15 cellular contexts compared by ENCODE assay signal in the genomic region with DNA sequence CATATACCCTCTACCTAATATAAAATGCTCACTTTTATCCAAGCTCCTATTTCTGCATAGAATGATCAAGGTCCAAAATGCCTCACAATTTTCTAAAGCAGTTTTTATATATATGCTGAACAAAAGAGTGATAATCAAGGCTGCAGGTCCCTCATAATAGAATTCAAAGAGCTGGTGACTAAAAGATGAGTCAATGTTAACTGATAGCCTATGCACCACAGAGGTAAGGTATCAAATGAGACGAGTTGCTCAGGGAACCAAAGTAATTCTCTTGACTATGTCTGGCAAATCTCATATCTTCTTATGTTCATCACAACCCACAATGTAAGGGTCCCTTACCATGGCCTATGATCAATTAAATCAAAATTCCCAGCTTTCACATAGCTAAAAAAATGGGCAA. TPM values are rescaled to one million over a fixed set of nuclear protein-coding genes. Genes with fewer than 3 reads are reported as not detected.
DNase-seq lines count a peak whose midpoint lies in the region; ATAC-seq and TF ChIP-seq lines count a peak whose summit lies in the region.
"Had no signal": no experiment of that assay in that cellular context is flagged by ENCODE, and none has a peak within 500 bp of the region (broad histone marks: within the 10 kb centered on the region; RNA-seq: fewer than 3 reads in every experiment).

No MANE protein-coding gene starts in this region.

- ATAC-seq in body of pancreas = no peak
- ATAC-seq in HG03565 (IDR thresholded peaks at IDR 0.05; ENCODE audit: unreplicated experiment) = no peak
- ATAC-seq: activated CD8-positive, alpha-beta memory T cell treated with anti-CD3 and anti-CD28 coated beads, Interleukin-2, amount 10 ng/mL, durations not matched to agents 7 days and 5 days had no signal

- no peak overlapping the region for H3K4me3 ChIP-seq in body of pancreas
- H3K4me3 ChIP-seq: skin epidermis had no signal

- intact Hi-C loops in body of pancreas (cut with DNase I) = no loop called here

- H3K27me3 ChIP-seq in body of pancreas = no peaks in the 10 kb centered on the region

- no peak for TF ChIP-seq POLR2A in body of pancreas (IDR thresholded peaks at IDR 0.05)

- H3K36me3 ChIP-seq in body of pancreas (replicated peaks in 1 of 2; ENCODE audit: insufficient read depth in 1 of 2, low read depth in 2 of 2) = no peaks in the 10 kb centered on the region

- no peaks in the 10 kb centered on the region for H3K9me3 ChIP-seq in body of pancreas

- H3K27ac ChIP-seq in body of pancreas = peak overlapping the region in 3 of 4 donors; percentile 14 to 90 (median 52)
- H3K27ac ChIP-seq: C4-2B, skin epidermis had no signal

- WGBS in body of pancreas, 2 donors = 48 to 70% methylated on average over 1 of the region's 1 CpG

- H3K4me1 ChIP-seq in body of pancreas = peaks cover 95% of the 10 kb centered on the region

- DNase-seq in EL (peak; percentile 21), LHCN-M2 (ENCODE audit: low read depth) (peak; percentile 63), body of pancreas (no peak), myocyte (ENCODE audit: low read depth) (peak; percentile 8), NOMO-1 treated with dmso at 0.1 percent for 144 hours (lab: John Stamatoyannopoulos, UW; ENCODE audit: unreplicated experiment) (no peak), mucosa of gallbladder (ENCODE audit: low spot score) (no peak)
- DNase-seq: activated CD8-positive, alpha-beta memory T cell treated with anti-CD3 and anti-CD28 coated beads, Interleukin-2, amount 10 ng/mL, durations not matched to agents 7 days and 5 days; HFFc6; Kasumi-1; midbrain; NCI-H524; OCI-M1 had no signal

- TF ChIP-seq CTCF in body of pancreas (IDR thresholded peaks at IDR 0.05) = no peak

RNA-seq across cellular contexts. Expression of a gene that starts 15.2 kb away (rescaled TPM):
- total RNA-seq in LHCN-M2 (2014; rRNA removed) (17.0 and 21.3 TPM in 2 replicates), body of pancreas (10 to 100 TPM; 34.3 to 36.8 TPM), myocyte (22.9 and 24.0 TPM in 2 replicates), mucosa of gallbladder (97.1 TPM)
- 5.2 TPM for polyA plus RNA-seq in LHCN-M2 (2012)
- 10.2 TPM for polyA plus RNA-seq in myocyte (2012)

Comparison
In these comparisons a context has a peak if more than half of its experiments do, and no peak if none do; other contexts are left out.
1. DNase-seq: peak in EL (single experiment), LHCN-M2 (single experiment) and myocyte (single experiment); none in body of pancreas (0 of 4), NOMO-1 treated with dmso at 0.1 percent for 144 hours (single experiment) and mucosa of gallbladder (single experiment).